Comparison of ENCODE assay signal across 10 cellular contexts in genomic region chr12:11731042-11731357, GRCh38.
DNase-seq lines count a peak whose midpoint lies in the region; ATAC-seq, FAIRE-seq and TF ChIP-seq lines count a peak whose summit lies in the region.
"Had no signal": no experiment of that assay in that cellular context is flagged by ENCODE, and none has a peak within 500 bp of the region (broad histone marks: within the 10 kb centered on the region; RNA-seq: fewer than 3 reads in every experiment).

No MANE protein-coding gene starts in this region.

- peaks cover 16% of the 10 kb centered on the region for H3K4me1 ChIP-seq in A673 (ENCODE audit: insufficient read depth, low read length, poor library complexity, severe bottlenecking)
- H3K4me1 ChIP-seq in GM23338 (ENCODE audit: insufficient read depth): 0 out of 2 replicates have a peak, but pooled peaks cover 3% of the 10 kb centered on the region
- H3K4me1 ChIP-seq in astrocyte (ENCODE audit: insufficient read depth, low read length): peaks cover 26% of the 10 kb centered on the region

- POLR2A ChIA-PET in A673 (lab: Charles Lee; ENCODE audit: low non-redundant PET): no interaction called here

- TF ChIP-seq CTCF in A673 (conservative IDR thresholded peaks at IDR 0.05; ENCODE audit: low read depth, low read length): no peak
- no peak for TF ChIP-seq CTCF in GM23338 (conservative IDR thresholded peaks at IDR 0.05; ENCODE audit: low read depth in 2 of 2)
- no peak for TF ChIP-seq CTCF in astrocyte (IDR thresholded peaks at IDR 0.05; ENCODE audit: insufficient read depth, low read depth, low read length)
- no peak for TF ChIP-seq CTCF in nephron (IDR thresholded peaks at IDR 0.05; ENCODE audit: unreplicated experiment in 3 of 3)

- ATAC-seq in GM23338 (no peak), HG03139 (IDR thresholded peaks at IDR 0.05; ENCODE audit: unreplicated experiment) (no peak)

- H3K9me3 Mint-ChIP-seq in GM23338 (no peaks in the 10 kb centered on the region), astrocyte (ENCODE audit: unreplicated experiment) (no peaks in the 10 kb centered on the region), nephron (no peaks in the 10 kb centered on the region)

- H3F3A ChIP-seq in GM23338 (replicated peaks; ENCODE audit: low read depth): no peaks in the 10 kb centered on the region

- intact Hi-C loops in A673 (cut with micrococcal nuclease; ENCODE audit: unreplicated experiment): no loop called here

- no peaks in the 10 kb centered on the region for H3K36me3 ChIP-seq in A673 (ENCODE audit: insufficient read depth, low read length, poor library complexity, severe bottlenecking)
- no peaks in the 10 kb centered on the region for H3K36me3 ChIP-seq in GM23338 (ENCODE audit: insufficient read depth)
- H3K36me3 ChIP-seq in astrocyte (ENCODE audit: insufficient read depth, low read length): no peaks in the 10 kb centered on the region

- CTCF ChIA-PET in A673 (lab: Charles Lee): no interaction called here

- H3K27ac Mint-ChIP-seq in GM23338: peak overlapping the region; percentile 29; the same call in 1 of the 2 replicates
- H3K27ac Mint-ChIP-seq in astrocyte (ENCODE audit: unreplicated experiment): peak overlapping the region; percentile 63
- H3K27ac Mint-ChIP-seq in nephron: peak overlapping the region in 2 of 3 experiments; percentile 77 to 96

- peaks cover 33% of the 10 kb centered on the region for H3K4me1 Mint-ChIP-seq in GM23338
- peaks cover 55% of the 10 kb centered on the region for H3K4me1 Mint-ChIP-seq in astrocyte (ENCODE audit: low read depth, unreplicated experiment)
- peaks cover 18% of the 10 kb centered on the region for H3K4me1 Mint-ChIP-seq in nephron

- H3K4me3 ChIP-seq in A673 (ENCODE audit: low read depth, low read length, poor library complexity, severe bottlenecking) (no peak overlapping the region), GM23338 (no peak overlapping the region), astrocyte (ENCODE audit: insufficient read depth, low read depth, low read length) (no peak overlapping the region)

- H3K4me3 Mint-ChIP-seq in GM23338: no peak overlapping the region
- H3K4me3 Mint-ChIP-seq in astrocyte (ENCODE audit: unreplicated experiment): no peak overlapping the region
- no peak overlapping the region for H3K4me3 Mint-ChIP-seq in nephron

- DNase-seq in A673 (ENCODE audit: low spot score) (no peak), GM23338 (ENCODE audit: low spot score) (no peak), astrocyte (ENCODE audit: low read depth) (no peak), NCI-H187 treated with DMSO at 0.1 percent for 48 hours (lab: John Stamatoyannopoulos, UW) (no peak), KG1 (lab: John Stamatoyannopoulos, UW) (no peak), kidney tubule cell (ENCODE audit: low spot score) (no peak)
- DNase-seq: COR-L47 had no signal

- H3K27ac ChIP-seq in A673 (ENCODE audit: low read depth, low read length, poor library complexity, severe bottlenecking) (peak overlapping the region; percentile 37), GM23338 (ENCODE audit: low read depth) (peak overlapping the region; percentile 40; the same call in 1 of the 2 replicates), astrocyte (ENCODE audit: low read depth, low read length) (peak overlapping the region; percentile 67)

- peaks cover 15% of the 10 kb centered on the region; the same call in 1 of the 2 replicates for H3K79me2 ChIP-seq in GM23338 (replicated peaks; ENCODE audit: insufficient read depth)
- H3K79me2 ChIP-seq in astrocyte (ENCODE audit: insufficient read depth, low read length): peaks cover 88% of the 10 kb centered on the region

- no peaks in the 10 kb centered on the region for H3K9me2 ChIP-seq in GM23338 (ENCODE audit: insufficient read depth)

- BruUV-seq in A673 (replicated peaks; lab: Mats Ljungman, UMichigan): no TSS peak

- H4K20me1 ChIP-seq in GM23338 (replicated peaks; ENCODE audit: insufficient read depth): no peaks in the 10 kb centered on the region
- peaks cover 12% of the 10 kb centered on the region for H4K20me1 ChIP-seq in astrocyte (ENCODE audit: insufficient read depth, low read length)

- H3K27me3 Mint-ChIP-seq in GM23338 (ENCODE audit: insufficient read depth, low read depth, poor library complexity): peaks cover 4% of the 10 kb centered on the region
- no peaks in the 10 kb centered on the region for H3K27me3 Mint-ChIP-seq in astrocyte (ENCODE audit: low read depth, unreplicated experiment)
- H3K27me3 Mint-ChIP-seq in nephron (ENCODE audit: low read depth): no peaks in the 10 kb centered on the region

- no peak for FAIRE-seq in astrocyte (lab: Jason Lieb, UNC)
- FAIRE-seq: islet of Langerhans had no signal

- peak overlapping the region; percentile 22 for H3K9ac ChIP-seq in astrocyte (ENCODE audit: low read length)

- no peaks in the 10 kb centered on the region for H3K27me3 ChIP-seq in A673 (replicated peaks; ENCODE audit: insufficient read depth, low read depth, low read length, poor library complexity)
- H3K27me3 ChIP-seq in GM23338 (ENCODE audit: insufficient read depth): no peaks in the 10 kb centered on the region
- H3K27me3 ChIP-seq in astrocyte (ENCODE audit: insufficient read depth, low read length): no peaks in the 10 kb centered on the region

- H3K36me3 Mint-ChIP-seq in GM23338 (ENCODE audit: low read depth): no peaks in the 10 kb centered on the region
- peaks cover 11% of the 10 kb centered on the region for H3K36me3 Mint-ChIP-seq in astrocyte (ENCODE audit: low read depth, unreplicated experiment)
- no peaks in the 10 kb centered on the region for H3K36me3 Mint-ChIP-seq in nephron (ENCODE audit: low read depth)

- H3K9me3 ChIP-seq in A673 (ENCODE audit: low read depth, low read length, poor library complexity, severe bottlenecking): no peaks in the 10 kb centered on the region
- no peaks in the 10 kb centered on the region for H3K9me3 ChIP-seq in astrocyte (ENCODE audit: insufficient read depth, low read depth, low read length)

- no peak overlapping the region for H3K4me2 ChIP-seq in GM23338
- peak overlapping the region; percentile 61 for H3K4me2 ChIP-seq in astrocyte (ENCODE audit: low read length)

- H2AFZ ChIP-seq in GM23338 (no peak overlapping the region), astrocyte (ENCODE audit: low read depth, low read length) (no peak overlapping the region)

TF ChIP-seq in GM23338, 12 proteins besides CTCF, POLR2A, EP300 and RAD21 (continues in another document):
- TF ChIP-seq ZNF462 (CRISPR knock-in tag; IDR thresholded peaks at IDR 0.05) (no peak), NANOG (IDR thresholded peaks at IDR 0.05; ENCODE audit: borderline replicate concordance) (no peak)

Comparison
In these comparisons a context has a peak if more than half of its experiments do, and no peak if none do; other contexts are left out.
1. H3K27ac Mint-ChIP-seq: peak in every context shown above with its lines; median percentile 86 in nephron; 63 in astrocyte; 29 in GM23338.